In genomic region chr2:152548996-152549395, GRCh38 we compare ENCODE assay signal across 27 cellular contexts.
A peak's percentile ranks its signal among the peaks of the same experiment; 100 is the strongest.
DNase-seq lines count a peak whose midpoint lies in the region; ATAC-seq and TF ChIP-seq lines count a peak whose summit lies in the region.
"Had no signal": no experiment of that assay in that cellular context is flagged by ENCODE, and none has a peak within 500 bp of the region (broad histone marks: within the 10 kb centered on the region; RNA-seq: fewer than 3 reads in every experiment).

No MANE protein-coding gene starts in this region.

- no peaks in the 10 kb centered on the region for H3K36me3 ChIP-seq in SK-N-SH (replicated peaks in 1 of 2; ENCODE audit: control insufficient read depth in 1 of 2, insufficient read depth in 2 of 2, low read length in 1 of 2)
- no peaks in the 10 kb centered on the region for H3K36me3 ChIP-seq in smooth muscle cell (ENCODE audit: low read depth)
- H3K36me3 ChIP-seq: ascending aorta, SJCRH30 had no signal

- H3K79me2 ChIP-seq in SK-N-SH (ENCODE audit: insufficient read depth), result no peaks in the 10 kb centered on the region
- H3K79me2 ChIP-seq in smooth muscle cell (ENCODE audit: low read depth), result no peaks in the 10 kb centered on the region

- H3K4me2 ChIP-seq in SK-N-SH (no peak overlapping the region), smooth muscle cell (peak overlapping the region; percentile 40)

- H3K27me3 ChIP-seq in SK-N-SH (ENCODE audit: insufficient read depth) (no peaks in the 10 kb centered on the region), smooth muscle cell (ENCODE audit: low read depth) (no peaks in the 10 kb centered on the region)
- H3K27me3 ChIP-seq: ascending aorta, gastroesophageal sphincter, SJCRH30, testis had no signal

- no peaks in the 10 kb centered on the region for H3K27me3 Mint-ChIP-seq in activated naive CD4-positive, alpha-beta T cell treated with anti-CD3 and anti-CD28 coated beads, Interleukin-2, amount 10 ng/mL, durations not matched to agents 7 days and 5 days
- peaks cover 7% of the 10 kb centered on the region for H3K27me3 Mint-ChIP-seq in activated T-helper 17 cell treated with anti-CD3 and anti-CD28 coated beads, Interleukin-2, amount 50 U/mL, for 72 hours
- H3K27me3 Mint-ChIP-seq: IgD-negative memory B cell; natural killer cell treated with Interleukin-12 subunit alpha and Interleukin-12 subunit beta and Interleukin-15 and Interleukin-18, amount 100 ng/mL, for 72 hours; T-cell had no signal

- H3K9ac ChIP-seq in SK-N-SH, result no peak overlapping the region
- peak overlapping the region; percentile 65 for H3K9ac ChIP-seq in smooth muscle cell (ENCODE audit: low read depth)

- TF ChIP-seq CTCF in SK-N-SH (IDR thresholded peaks at IDR 0.05), result no peak
- no peak for TF ChIP-seq CTCF in fibroblast of mammary gland (conservative IDR thresholded peaks at IDR 0.05; ENCODE audit: control insufficient read depth, insufficient read depth, low read depth, low read length)
- TF ChIP-seq CTCF in smooth muscle cell (IDR thresholded peaks at IDR 0.05; ENCODE audit: borderline replicate concordance, insufficient read depth, poor library complexity, severe bottlenecking), result no peak

- no peaks in the 10 kb centered on the region for H3K4me1 Mint-ChIP-seq in activated naive CD4-positive, alpha-beta T cell treated with anti-CD3 and anti-CD28 coated beads, Interleukin-2, amount 10 ng/mL, durations not matched to agents 7 days and 5 days
- H3K4me1 Mint-ChIP-seq in activated T-helper 17 cell treated with anti-CD3 and anti-CD28 coated beads, Interleukin-2, amount 50 U/mL, for 72 hours, result no peaks in the 10 kb centered on the region
- H3K4me1 Mint-ChIP-seq: activated CD4-positive, alpha-beta T cell treated with anti-CD3 and anti-CD28 coated beads, Interleukin-2, amount 10 ng/mL, durations not matched to agents 24 days and 14 days; activated naive CD8-positive, alpha-beta T cell treated with anti-CD3 and anti-CD28 coated beads for 36 hours; IgD-negative memory B cell; T-cell had no signal

- ATAC-seq in activated T-helper 17 cell treated with anti-CD3 and anti-CD28 coated beads, Interleukin-2, amount 50 U/mL, for 72 hours (replicated peaks), result no peak
- ATAC-seq: gastroesophageal sphincter; natural killer cell treated with Interleukin-12 subunit alpha and Interleukin-12 subunit beta and Interleukin-15 and Interleukin-18, amount 100 ng/mL, for 72 hours; stimulated activated naive CD8-positive, alpha-beta T cell treated with anti-CD3 and anti-CD28 coated beads, Interleukin-15, Interleukin-2, amounts not matched to agents 100 U/mL and 50 U/mL, for 24 hours; T-cell; WTC11 had no signal

- H3K27ac ChIP-seq in SK-N-SH (ENCODE audit: low read depth in 2 of 2, low read length in 1 of 2), result no peak overlapping the region
- H3K27ac ChIP-seq in smooth muscle cell (ENCODE audit: low read depth), result peak overlapping the region; percentile 94
- H3K27ac ChIP-seq: gastroesophageal sphincter, testis had no signal

- H3K9me3 ChIP-seq in SK-N-SH (no peaks in the 10 kb centered on the region), smooth muscle cell (replicated peaks; ENCODE audit: low read depth) (no peaks in the 10 kb centered on the region)
- H3K9me3 ChIP-seq: ascending aorta, gastroesophageal sphincter, SJCRH30, testis had no signal

- TF ChIP-seq EP300 in SK-N-SH (IDR thresholded peaks at IDR 0.05; ENCODE audit: borderline replicate concordance in 1 of 2, low read depth in 1 of 2, low read length in 1 of 2), result no peak

- DNase-seq in EL (peak; percentile 32), SK-N-SH (no peak), fibroblast of mammary gland (ENCODE audit: low read depth) (peak; percentile 56), smooth muscle cell (lab: John Stamatoyannopoulos, UW; ENCODE audit: unreplicated experiment) (no peak), inferior parietal cortex (ENCODE audit: extremely low spot score) (no peak)
- no peak for DNase-seq in activated naive CD4-positive, alpha-beta T cell treated with anti-CD3 and anti-CD28 coated beads, Interleukin-2, amount 10 ng/mL, durations not matched to agents 7 days and 5 days
- DNase-seq: activated CD4-positive, alpha-beta T cell treated with anti-CD3 and anti-CD28 coated beads, Interleukin-2, amount 10 ng/mL, durations not matched to agents 24 days and 14 days; activated effector memory CD4-positive, alpha-beta T cell treated with anti-CD3 and anti-CD28 coated beads, Interleukin-2, amount 50 U/mL, for 16 hours; activated naive CD8-positive, alpha-beta T cell treated with anti-CD3 and anti-CD28 coated beads for 36 hours; activated T-cell treated with anti-CD3 and anti-CD28 coated beads, Interleukin-2, amount 50 U/mL, for 1 hour; central memory CD4-positive, alpha-beta T cell; DMS153; left cardiac atrium; NCI-H146; NCI-H2107; NCI-H446 treated with DMSO at 0.1 percent for 48 hours; small intestine; stimulated activated naive CD8-positive, alpha-beta T cell treated with anti-CD3 and anti-CD28 coated beads, Interleukin-15, Interleukin-2, amounts not matched to agents 100 U/mL and 50 U/mL, for 24 hours; T-cell; testis had no signal

- H3K4me1 ChIP-seq in SK-N-SH (ENCODE audit: control insufficient read depth in 1 of 2, insufficient read depth in 2 of 2, low read depth in 1 of 2, low read length in 1 of 2) (peaks cover 4 to 10% of the 10 kb centered on the region in 2 experiments), smooth muscle cell (ENCODE audit: low read depth) (peaks cover 7% of the 10 kb centered on the region)

- CTCF ChIA-PET in SK-N-SH (lab: Yijun Ruan, JAX), result interaction anchor here (0.9 to 1.5 kb wide), 2 partner anchors 9 to 25 kb away, joined by 3 read pairs; no protein-coding TSS in a partner anchor
- CTCF ChIA-PET in activated naive CD4-positive, alpha-beta T cell treated with anti-CD3 and anti-CD28 coated beads, Interleukin-2, amount 10 ng/mL, durations not matched to agents 7 days and 5 days (lab: Charles Lee), result no interaction called here

- no peak overlapping the region for H3K4me3 Mint-ChIP-seq in activated naive CD4-positive, alpha-beta T cell treated with anti-CD3 and anti-CD28 coated beads, Interleukin-2, amount 10 ng/mL, durations not matched to agents 7 days and 5 days
- H3K4me3 Mint-ChIP-seq in activated T-helper 17 cell treated with anti-CD3 and anti-CD28 coated beads, Interleukin-2, amount 50 U/mL, for 72 hours, result no peak overlapping the region
- H3K4me3 Mint-ChIP-seq: activated CD4-positive, alpha-beta T cell treated with anti-CD3 and anti-CD28 coated beads, Interleukin-2, amount 10 ng/mL, durations not matched to agents 24 days and 14 days; activated naive CD8-positive, alpha-beta T cell treated with anti-CD3 and anti-CD28 coated beads for 36 hours; IgD-negative memory B cell; natural killer cell treated with Interleukin-12 subunit alpha and Interleukin-12 subunit beta and Interleukin-15 and Interleukin-18, amount 100 ng/mL, for 72 hours; T-cell; WTC11 had no signal

- H3K27ac Mint-ChIP-seq in activated naive CD4-positive, alpha-beta T cell treated with anti-CD3 and anti-CD28 coated beads, Interleukin-2, amount 10 ng/mL, durations not matched to agents 7 days and 5 days, result no peak overlapping the region
- H3K27ac Mint-ChIP-seq in activated T-helper 17 cell treated with anti-CD3 and anti-CD28 coated beads, Interleukin-2, amount 50 U/mL, for 72 hours, result no peak overlapping the region
- H3K27ac Mint-ChIP-seq: activated CD4-positive, alpha-beta T cell treated with anti-CD3 and anti-CD28 coated beads, Interleukin-2, amount 10 ng/mL, durations not matched to agents 24 days and 14 days; activated naive CD8-positive, alpha-beta T cell treated with anti-CD3 and anti-CD28 coated beads for 36 hours; IgD-negative memory B cell; natural killer cell treated with Interleukin-12 subunit alpha and Interleukin-12 subunit beta and Interleukin-15 and Interleukin-18, amount 100 ng/mL, for 72 hours; T-cell had no signal

- H4K20me1 ChIP-seq in SK-N-SH (ENCODE audit: insufficient read depth), result no peaks in the 10 kb centered on the region
- H4K20me1 ChIP-seq in smooth muscle cell (ENCODE audit: low read depth), result no peaks in the 10 kb centered on the region

- H3K4me3 ChIP-seq in SK-N-SH (ENCODE audit: low read depth in 2 of 2, low read length in 1 of 2), result no peak overlapping the region
- H3K4me3 ChIP-seq in fibroblast of mammary gland (ENCODE audit: control insufficient read depth, low read depth, low read length), result no peak overlapping the region
- H3K4me3 ChIP-seq in smooth muscle cell, result no peak overlapping the region
- H3K4me3 ChIP-seq: ascending aorta, gastroesophageal sphincter, SJCRH30, testis had no signal

- no peaks in the 10 kb centered on the region for H3K36me3 Mint-ChIP-seq in activated naive CD4-positive, alpha-beta T cell treated with anti-CD3 and anti-CD28 coated beads, Interleukin-2, amount 10 ng/mL, durations not matched to agents 7 days and 5 days
- no peaks in the 10 kb centered on the region for H3K36me3 Mint-ChIP-seq in activated T-helper 17 cell treated with anti-CD3 and anti-CD28 coated beads, Interleukin-2, amount 50 U/mL, for 72 hours (ENCODE audit: low read depth)
- H3K36me3 Mint-ChIP-seq: activated naive CD8-positive, alpha-beta T cell treated with anti-CD3 and anti-CD28 coated beads for 36 hours; natural killer cell treated with Interleukin-12 subunit alpha and Interleukin-12 subunit beta and Interleukin-15 and Interleukin-18, amount 100 ng/mL, for 72 hours; T-cell had no signal

- no peaks in the 10 kb centered on the region for H3K9me3 Mint-ChIP-seq in activated naive CD4-positive, alpha-beta T cell treated with anti-CD3 and anti-CD28 coated beads, Interleukin-2, amount 10 ng/mL, durations not matched to agents 7 days and 5 days
- H3K9me3 Mint-ChIP-seq in activated T-helper 17 cell treated with anti-CD3 and anti-CD28 coated beads, Interleukin-2, amount 50 U/mL, for 72 hours, result no peaks in the 10 kb centered on the region
- H3K9me3 Mint-ChIP-seq: activated CD4-positive, alpha-beta T cell treated with anti-CD3 and anti-CD28 coated beads, Interleukin-2, amount 10 ng/mL, durations not matched to agents 24 days and 14 days; activated naive CD8-positive, alpha-beta T cell treated with anti-CD3 and anti-CD28 coated beads for 36 hours; IgD-negative memory B cell; natural killer cell treated with Interleukin-12 subunit alpha and Interleukin-12 subunit beta and Interleukin-15 and Interleukin-18, amount 100 ng/mL, for 72 hours; T-cell; WTC11 had no signal

- no peak for TF ChIP-seq RAD21 in SK-N-SH (IDR thresholded peaks at IDR 0.05; ENCODE audit: low read length)

- POLR2A ChIA-PET in SK-N-SH (lab: Yijun Ruan, JAX), result no interaction called here

- WGBS in SK-N-SH (ENCODE audit: low lambda C conversion rate), result 96% methylated on average over 3 of the region's 3 CpGs
- WGBS in smooth muscle cell (ENCODE audit: low lambda C conversion rate), result 76% methylated on average over 3 of the region's 3 CpGs

- H3F3A ChIP-seq in SK-N-SH (replicated peaks; ENCODE audit: insufficient read depth), result peaks cover 7% of the 10 kb centered on the region
- H3F3A ChIP-seq in smooth muscle cell (ENCODE audit: low read depth), result peaks cover 6% of the 10 kb centered on the region

- no peaks in the 10 kb centered on the region for H3K9me2 ChIP-seq in SK-N-SH

- H2AFZ ChIP-seq in SK-N-SH (ENCODE audit: low read depth), result no peak overlapping the region
- no peak overlapping the region for H2AFZ ChIP-seq in smooth muscle cell (ENCODE audit: low read depth)

TF ChIP-seq in SK-N-SH, 30 proteins besides CTCF, POLR2A, EP300 and RAD21 (continues in another document):
- TF ChIP-seq FOXJ3 (CRISPR knock-in tag; IDR thresholded peaks at IDR 0.05), result no peak
- peak; percentile 25; the same call in 1 of the 2 replicates for TF ChIP-seq FOSL2 (IDR thresholded peaks at IDR 0.05; ENCODE audit: borderline replicate concordance, low read depth)

Comparison
In these comparisons a context has a peak if more than half of its experiments do, and no peak if none do; other contexts are left out.
1. DNase-seq: peak in EL (single experiment) and fibroblast of mammary gland (single experiment); none in SK-N-SH (single experiment), smooth muscle cell (single experiment), activated naive CD4-positive, alpha-beta T cell treated with anti-CD3 and anti-CD28 coated beads, Interleukin-2, amount 10 ng/mL, durations not matched to agents 7 days and 5 days (single experiment) and inferior parietal cortex (single experiment).